ENCODE assay signal across 8 cellular contexts in genomic region chr1:83860506-83861221, GRCh38.
A peak's percentile ranks its signal among the peaks of the same experiment; 100 is the strongest.
DNase-seq lines count a peak whose midpoint lies in the region; ATAC-seq and TF ChIP-seq lines count a peak whose summit lies in the region.

No MANE protein-coding gene starts in this region.

- TF ChIP-seq CTCF in 22Rv1 (IDR thresholded peaks at IDR 0.05): peak; percentile 27; the same call in 1 of the 2 replicates
- peak; percentile 86 for TF ChIP-seq CTCF in left ventricle myocardium inferior (IDR thresholded peaks at IDR 0.05; ENCODE audit: borderline replicate concordance)
- peak; percentile 35 to 86 (median 77) for TF ChIP-seq CTCF in prostate gland (IDR thresholded peaks at IDR 0.05)
- TF ChIP-seq CTCF in upper lobe of left lung (IDR thresholded peaks at IDR 0.05): peak; percentile 50 to 79 (median 74)

- H3K4me3 ChIP-seq in left ventricle myocardium inferior (peak overlapping the region; percentile 76), prostate gland (peak overlapping the region; percentile 61 to 63), upper lobe of left lung (peak overlapping the region; percentile 36 to 59 (median 50))

- peak overlapping the region; percentile 82 for H3K4me3 Mint-ChIP-seq in activated naive CD8-positive, alpha-beta T cell

- H3K36me3 ChIP-seq in left ventricle myocardium inferior (no peaks in the 10 kb centered on the region), prostate gland (no peaks in the 10 kb centered on the region), upper lobe of left lung (no peaks in the 10 kb centered on the region)

- H3K4me1 Mint-ChIP-seq in activated naive CD8-positive, alpha-beta T cell (ENCODE audit: low read depth): peaks cover 13% of the 10 kb centered on the region

- H3K9me3 ChIP-seq in left ventricle myocardium inferior (replicated peaks): no peaks in the 10 kb centered on the region
- no peaks in the 10 kb centered on the region for H3K9me3 ChIP-seq in prostate gland
- H3K9me3 ChIP-seq in upper lobe of left lung: no peaks in the 10 kb centered on the region

- ATAC-seq in GM18870 (IDR thresholded peaks at IDR 0.05; ENCODE audit: unreplicated experiment) (peak; percentile 74), HG03196 (IDR thresholded peaks at IDR 0.05; ENCODE audit: unreplicated experiment) (peak; percentile 97), upper lobe of left lung (ENCODE audit: low FRiP score in 2 of 2) (peak; percentile 95 to 96)

- DNase-seq in RPMI7951 (ENCODE audit: low read depth) (peak; percentile 58), left ventricle myocardium inferior (peak; percentile 87), prostate gland (ENCODE audit: low spot score) (peak; percentile 87), upper lobe of left lung (peak; percentile 86 to 95)

- intact Hi-C loops in left ventricle myocardium inferior (cut with micrococcal nuclease) (no loop called here), prostate gland (cut with DNase I) (no loop called here)

- H3K27me3 ChIP-seq in left ventricle myocardium inferior (ENCODE audit: low read depth): no peaks in the 10 kb centered on the region
- no peaks in the 10 kb centered on the region for H3K27me3 ChIP-seq in prostate gland (replicated peaks; ENCODE audit: insufficient read depth)
- H3K27me3 ChIP-seq in upper lobe of left lung: no peaks in the 10 kb centered on the region

- H3K27me3 Mint-ChIP-seq in activated naive CD8-positive, alpha-beta T cell: no peaks in the 10 kb centered on the region

- H3K27ac Mint-ChIP-seq in activated naive CD8-positive, alpha-beta T cell: peak overlapping the region; percentile 82

- 16% methylated on average over 53 of the region's 53 CpGs for WGBS in prostate gland
- WGBS in upper lobe of left lung, 2 donors: 18 to 24% methylated on average over 19 of the region's 53 CpGs

- H3K27ac ChIP-seq in 22Rv1 (no peak overlapping the region), left ventricle myocardium inferior (replicated peaks) (peak overlapping the region; percentile 87), prostate gland (peak overlapping the region; percentile 88 to 93), upper lobe of left lung (peak overlapping the region; percentile 46 to 70 (median 60))

- H3K4me1 ChIP-seq in left ventricle myocardium inferior (peaks cover 18% of the 10 kb centered on the region), prostate gland (replicated peaks) (no peaks in the 10 kb centered on the region), upper lobe of left lung (peaks cover 0 to 10% (median 0%) of the 10 kb centered on the region in 4 donors)

- TF ChIP-seq POLR2A in prostate gland (IDR thresholded peaks at IDR 0.05) (peak; percentile 26), upper lobe of left lung (IDR thresholded peaks at IDR 0.05) (peak in 1 of 4 donors; percentile 25)

- TF ChIP-seq EP300 in upper lobe of left lung (IDR thresholded peaks at IDR 0.05): no peak

- no peaks in the 10 kb centered on the region for H3K9me3 Mint-ChIP-seq in activated naive CD8-positive, alpha-beta T cell (ENCODE audit: low read depth)

- H3K36me3 Mint-ChIP-seq in activated naive CD8-positive, alpha-beta T cell: no peaks in the 10 kb centered on the region

Comparison
In these comparisons a context has a peak if more than half of its experiments do, and no peak if none do; other contexts are left out.
1. CTCF ChIP-seq: peak in every context shown above with its lines; median percentile 86 in left ventricle myocardium inferior; 77 in prostate gland; 74 in upper lobe of left lung; 27 in 22Rv1.